In the genomic region with DNA sequence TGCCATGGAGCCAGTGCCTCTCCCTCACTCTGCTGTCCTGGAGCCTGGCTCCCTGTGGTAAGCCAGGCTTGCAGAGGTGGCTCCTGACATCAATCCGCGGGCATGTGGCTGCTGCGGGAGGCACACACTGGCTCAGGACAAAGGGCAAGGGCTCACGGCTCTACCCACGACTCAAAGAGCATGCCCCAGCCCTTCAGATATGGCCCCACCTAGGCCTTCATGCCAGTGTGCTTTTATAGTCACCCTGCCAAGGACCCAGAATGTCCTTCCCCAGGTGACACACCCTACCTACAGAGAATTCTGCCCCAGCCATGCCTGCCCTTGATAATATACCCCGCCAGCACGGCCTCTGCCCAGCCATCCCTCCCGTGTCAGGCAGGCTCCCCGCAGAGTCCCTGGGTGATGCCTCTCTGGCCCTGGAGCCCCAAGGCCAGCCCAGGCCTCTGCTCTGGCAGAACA, we compare ENCODE assay signal across 8 cellular contexts. TPM values are rescaled to one million over a fixed set of nuclear protein-coding genes. Genes with fewer than 3 reads are reported as not detected.
A peak's percentile ranks its signal among the peaks of the same experiment; 100 is the strongest.
DNase-seq lines count a peak whose midpoint lies in the region; ATAC-seq and TF ChIP-seq lines count a peak whose summit lies in the region.

No MANE protein-coding gene starts in this region.

- H3K9me3 ChIP-seq in HAP-1 (no peaks in the 10 kb centered on the region), gastrocnemius medialis (no peaks in the 10 kb centered on the region)

- TF ChIP-seq CTCF in WTC11 (IDR thresholded peaks at IDR 0.05) (no peak), gastrocnemius medialis (IDR thresholded peaks at IDR 0.05 in 4 of 5, conservative IDR thresholded peaks at IDR 0.05 in 1 of 5) (no peak)

- H3K9me3 Mint-ChIP-seq in WTC11: no peaks in the 10 kb centered on the region

- H3K27ac ChIP-seq in gastrocnemius medialis: peak overlapping the region; percentile 89 to 98 (median 94)

- H3K4me3 ChIP-seq in HAP-1 (peak overlapping the region; percentile 75), gastrocnemius medialis (peak overlapping the region; percentile 75 to 95 (median 87))

- TF ChIP-seq POLR2A in gastrocnemius medialis (IDR thresholded peaks at IDR 0.05): no peak

- CTCF ChIA-PET in WTC11 (lab: Charles Lee): interaction anchor here (1.2 to 1.3 kb wide), 2 partner anchors 43 to 137 kb away, joined by 3 read pairs; no protein-coding TSS in a partner anchor

- peaks cover 6% of the 10 kb centered on the region for H3K27me3 Mint-ChIP-seq in WTC11 (ENCODE audit: low read depth)

- DNase-seq in HAP-1 (ENCODE audit: low spot score in 2 of 2) (no peak), WTC11 (ENCODE audit: low spot score) (no peak), cardiac septum (ENCODE audit: low spot score) (peak; percentile 79), gastrocnemius medialis (peak in 1 of 2 donors; percentile 35), amniotic stem cell (lab: John Stamatoyannopoulos, UW) (no peak), NCI-H1436 treated with DMSO at 0.1 percent for 48 hours (lab: John Stamatoyannopoulos, UW) (no peak)

- intact Hi-C loops in cardiac septum (cut with DNase I) (loop anchor here (5.0 kb wide), 1 partner anchor 102 kb away; a partner anchor contains a TSS), gastrocnemius medialis (cut with DNase I; ENCODE audit: low total_unique reads) (loop anchor here (10.0 kb wide), 1 partner anchor 240 kb away; no protein-coding TSS in a partner anchor)

- peak overlapping the region; percentile 77 for H3K4me3 Mint-ChIP-seq in WTC11

- H3K27me3 ChIP-seq in HAP-1 (ENCODE audit: low read depth) (no peaks in the 10 kb centered on the region), gastrocnemius medialis (no peaks in the 10 kb centered on the region)

- H3K4me1 Mint-ChIP-seq in WTC11: peaks cover 34% of the 10 kb centered on the region

- H3K36me3 Mint-ChIP-seq in WTC11: peaks cover 3% of the 10 kb centered on the region

- H3K4me1 ChIP-seq in HAP-1 (peaks cover 8% of the 10 kb centered on the region), gastrocnemius medialis (peaks cover 19 to 36% of the 10 kb centered on the region in 2 donors)

- peaks cover 20% of the 10 kb centered on the region for H3K36me3 ChIP-seq in HAP-1 (replicated peaks)
- H3K36me3 ChIP-seq in gastrocnemius medialis: peaks cover 0 to 12% of the 10 kb centered on the region in 2 donors

- POLR2A ChIA-PET in WTC11 (lab: Charles Lee): no interaction called here

- no peak overlapping the region for H3K27ac Mint-ChIP-seq in WTC11

- ATAC-seq in WTC11 (no peak), gastrocnemius medialis (no peak), GM18873 (IDR thresholded peaks at IDR 0.05; ENCODE audit: low FRiP score, unreplicated experiment) (no peak), HG03196 (IDR thresholded peaks at IDR 0.05; ENCODE audit: unreplicated experiment) (no peak)

- in situ Hi-C loops in HAP-1 (cut with MboI; ENCODE audit: low sequenced_read_pairs) (no loop called here), gastrocnemius medialis (cut with MboI; ENCODE audit: low sequenced_read_pairs in 4 of 4) (loop anchor here in 1 of 4 donors (10.0 kb wide), 1 partner anchor 100 kb away; a partner anchor contains a TSS)

TF ChIP-seq in WTC11, 78 proteins besides CTCF, POLR2A, EP300 and RAD21:
- no peak for TF ChIP-seq PRRX2 (CRISPR knock-in tag; IDR thresholded peaks at IDR 0.05)

RNA-seq across cellular contexts. Expression of a gene that starts 1.6 kb away (rescaled TPM):
- total RNA-seq in WTC11 (2021): 127 to 151 TPM (median 135 TPM) in 3 replicates
- 160 TPM for total RNA-seq in cardiac septum
- 10 to 100 TPM; 28.3 to 86.0 (median 61.4) TPM for total RNA-seq in gastrocnemius medialis

RNA-seq across cellular contexts. Expression of a gene that starts 11.3 kb away (rescaled TPM):
- total RNA-seq in WTC11 (2021) (2.6 to 4.5 TPM (median 3.0 TPM) in 3 replicates), cardiac septum (12.8 TPM), gastrocnemius medialis (10 to 100 TPM in 1 of 4 donors, 1 to 10 TPM in 3; 1.7 to 12.6 (median 5.6) TPM)

RNA-seq across cellular contexts. Expression of a gene that starts 15.6 kb away (rescaled TPM):
- total RNA-seq in WTC11 (2021): 78.5 to 95.2 TPM (median 86.5 TPM) in 3 replicates
- total RNA-seq in cardiac septum: 372 TPM
- 1,000 to 10,000 TPM; 1,080 to 1,340 (median 1,178) TPM for total RNA-seq in gastrocnemius medialis

RNA-seq across cellular contexts. Expression of a gene that starts 53.5 kb away (rescaled TPM):
- 35.2 to 42.0 TPM (median 36.7 TPM) in 3 replicates for total RNA-seq in WTC11 (2021)
- total RNA-seq in cardiac septum: 15.3 TPM
- total RNA-seq in gastrocnemius medialis: 10 to 100 TPM in 1 of 4 donors, 1 to 10 TPM in 3; 2.9 to 16.1 (median 8.3) TPM
